Comparison of ENCODE assay signal across 34 cellular contexts in the genomic region with DNA sequence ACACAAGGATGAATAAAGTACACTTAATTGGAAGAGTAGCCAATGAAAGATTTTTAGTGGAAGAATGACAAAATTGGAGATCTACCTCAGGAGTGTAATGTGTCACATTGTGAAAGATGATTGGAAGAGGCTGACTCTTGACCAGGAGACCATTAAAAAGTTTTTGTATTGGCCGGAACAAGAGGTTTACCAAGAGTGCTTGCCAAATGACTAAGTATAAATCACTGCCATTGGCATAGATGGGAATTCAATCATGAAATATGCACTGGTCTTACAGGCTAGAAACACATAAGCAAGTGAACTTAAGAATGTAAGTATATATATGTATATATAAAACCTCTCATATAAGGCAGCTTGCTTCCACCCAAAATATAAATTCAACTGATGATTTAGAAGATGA. TPM values are rescaled to one million over a fixed set of nuclear protein-coding genes. Genes with fewer than 3 reads are reported as not detected.
"Had no signal": no experiment of that assay in that cellular context is flagged by ENCODE, and none has a peak within 500 bp of the region (broad histone marks: within the 10 kb centered on the region; RNA-seq: fewer than 3 reads in every experiment).

No MANE protein-coding gene starts in this region.

- H3K27ac ChIP-seq: adrenal gland, coronary artery, dorsolateral prefrontal cortex, gastrocnemius medialis, left lung, lower lobe of right lung, parathyroid adenoma, tibial nerve had no signal

- H3K27me3 ChIP-seq: adrenal gland, dorsolateral prefrontal cortex, gastrocnemius medialis, left lung, tibial nerve had no signal

- FAIRE-seq: islet of Langerhans had no signal

- H2AFZ ChIP-seq: parathyroid adenoma had no signal

- H3K9ac ChIP-seq: parathyroid adenoma had no signal

- H3K27ac Mint-ChIP-seq: activated CD4-positive, alpha-beta memory T cell treated with anti-CD3 and anti-CD28 coated beads for 36 hours; activated CD4-positive, alpha-beta T cell treated with anti-CD3 and anti-CD28 coated beads, Interleukin-2, amount 10 ng/mL, durations not matched to agents 24 days and 14 days; activated naive CD4-positive, alpha-beta T cell treated with anti-CD3 and anti-CD28 coated beads for 36 hours; activated naive CD8-positive, alpha-beta T cell treated with anti-CD3 and anti-CD28 coated beads for 36 hours; activated T-helper 1 cell treated with anti-CD3 and anti-CD28 coated beads, Interleukin-12 subunit alpha, Interleukin-12 subunit beta, Interleukin-2, Interleukin-4 antibody, amounts not matched to agents 30 ng/mL and 10 ng/mL and 1 ng/mL, durations not matched to agents 14 hours and 24 hours and 36 hours; brain; naive thymus-derived CD8-positive, alpha-beta T cell; T-helper 17 cell had no signal

- H3K4me1 ChIP-seq: adrenal gland, gastrocnemius medialis, left lung, lower lobe of right lung, parathyroid adenoma, tibial nerve had no signal

- H3K4me3 Mint-ChIP-seq: activated CD4-positive, alpha-beta memory T cell treated with anti-CD3 and anti-CD28 coated beads for 36 hours; activated CD4-positive, alpha-beta T cell treated with anti-CD3 and anti-CD28 coated beads, Interleukin-2, amount 10 ng/mL, durations not matched to agents 24 days and 14 days; activated naive CD4-positive, alpha-beta T cell treated with anti-CD3 and anti-CD28 coated beads for 36 hours; activated naive CD8-positive, alpha-beta T cell treated with anti-CD3 and anti-CD28 coated beads for 36 hours; activated T-helper 1 cell treated with anti-CD3 and anti-CD28 coated beads, Interleukin-12 subunit alpha, Interleukin-12 subunit beta, Interleukin-2, Interleukin-4 antibody, amounts not matched to agents 30 ng/mL and 10 ng/mL and 1 ng/mL, durations not matched to agents 14 hours and 24 hours and 36 hours; brain; naive thymus-derived CD8-positive, alpha-beta T cell; neural crest cell; T-helper 17 cell had no signal

- H3K4me3 ChIP-seq: adrenal gland, coronary artery, dorsolateral prefrontal cortex, gastrocnemius medialis, left lung, lower lobe of right lung, tibial nerve had no signal

- H3K4me1 Mint-ChIP-seq: activated CD4-positive, alpha-beta T cell treated with anti-CD3 and anti-CD28 coated beads, Interleukin-2, amount 10 ng/mL, durations not matched to agents 24 days and 14 days; activated naive CD8-positive, alpha-beta T cell treated with anti-CD3 and anti-CD28 coated beads for 36 hours; brain; naive thymus-derived CD8-positive, alpha-beta T cell; neural crest cell had no signal

- DNase-seq: activated CD4-positive, alpha-beta memory T cell treated with anti-CD3 and anti-CD28 coated beads for 36 hours; activated CD4-positive, alpha-beta T cell treated with anti-CD3 and anti-CD28 coated beads, Interleukin-2, amount 10 ng/mL, durations not matched to agents 24 days and 14 days; activated CD4-positive, CD25-positive, alpha-beta regulatory T cell treated with anti-CD3 and anti-CD28 coated beads, Interleukin-2, amount 50 U/mL, for 72 hours; activated CD8-positive, alpha-beta memory T cell treated with anti-CD3 and anti-CD28 coated beads, Interleukin-2, amount 50 U/mL, for 4 hours; activated effector memory CD4-positive, alpha-beta T cell treated with anti-CD3 and anti-CD28 coated beads, Interleukin-2, amount 50 U/mL, for 16 hours; activated naive CD4-positive, alpha-beta T cell treated with anti-CD3 and anti-CD28 coated beads for 36 hours; activated naive CD8-positive, alpha-beta T cell treated with anti-CD3 and anti-CD28 coated beads for 36 hours; activated T-cell treated with anti-CD3 and anti-CD28 coated beads, Interleukin-2, amount 50 U/mL, for 1 hour; adrenal gland; aorta; dorsolateral prefrontal cortex; effector memory CD4-positive, alpha-beta T cell; erythroblast; gastrocnemius medialis; glutamatergic neuron; left lung; lower lobe of right lung; mesenchymal stem cell; naive thymus-derived CD8-positive, alpha-beta T cell; nucleus accumbens; right cardiac atrium; stimulated activated CD4-positive, alpha-beta T cell treated with anti-CD3 and anti-CD28 coated beads, Interleukin-15, amount 100 ng/mL, for 24 hours; stimulated activated CD4-positive, alpha-beta T cell treated with anti-CD3 and anti-CD28 coated beads, Interleukin-2, amount 100 ng/mL, for 24 hours; stimulated activated naive CD4-positive, alpha-beta T cell; T-helper 17 cell; T1000 had no signal

- H3K9me3 ChIP-seq: adrenal gland, gastrocnemius medialis, left lung, lower lobe of right lung, tibial nerve had no signal

- H3K9me3 Mint-ChIP-seq: activated CD4-positive, alpha-beta memory T cell treated with anti-CD3 and anti-CD28 coated beads for 36 hours; activated CD4-positive, alpha-beta T cell treated with anti-CD3 and anti-CD28 coated beads, Interleukin-2, amount 10 ng/mL, durations not matched to agents 24 days and 14 days; activated naive CD4-positive, alpha-beta T cell treated with anti-CD3 and anti-CD28 coated beads for 36 hours; activated naive CD8-positive, alpha-beta T cell treated with anti-CD3 and anti-CD28 coated beads for 36 hours; activated T-helper 1 cell treated with anti-CD3 and anti-CD28 coated beads, Interleukin-12 subunit alpha, Interleukin-12 subunit beta, Interleukin-2, Interleukin-4 antibody, amounts not matched to agents 30 ng/mL and 10 ng/mL and 1 ng/mL, durations not matched to agents 14 hours and 24 hours and 36 hours; brain; naive thymus-derived CD8-positive, alpha-beta T cell; neural crest cell had no signal

- H3K36me3 Mint-ChIP-seq: activated CD4-positive, alpha-beta memory T cell treated with anti-CD3 and anti-CD28 coated beads for 36 hours; activated naive CD8-positive, alpha-beta T cell treated with anti-CD3 and anti-CD28 coated beads for 36 hours; brain; naive thymus-derived CD8-positive, alpha-beta T cell had no signal

- ATAC-seq: gastrocnemius medialis; left lung; lower lobe of right lung; naive thymus-derived CD8-positive, alpha-beta T cell; right cardiac atrium; T-helper 17 cell had no signal

- H3K79me2 ChIP-seq: parathyroid adenoma had no signal

- H3K36me3 ChIP-seq: adrenal gland, gastrocnemius medialis, left lung, lower lobe of right lung, tibial nerve had no signal

- H3K27me3 Mint-ChIP-seq: activated CD4-positive, alpha-beta memory T cell treated with anti-CD3 and anti-CD28 coated beads for 36 hours; activated CD4-positive, alpha-beta T cell treated with anti-CD3 and anti-CD28 coated beads, Interleukin-2, amount 10 ng/mL, durations not matched to agents 24 days and 14 days; T-helper 17 cell had no signal

RNA-seq across cellular contexts. Expression of a gene that starts 58.7 kb away (rescaled TPM):
- total RNA-seq: activated CD4-positive, alpha-beta memory T cell treated with anti-CD3 and anti-CD28 coated beads for 36 hours; activated CD4-positive, alpha-beta T cell treated with anti-CD3 and anti-CD28 coated beads, Interleukin-2, amount 10 ng/mL, durations not matched to agents 24 days and 14 days; activated CD8-positive, alpha-beta memory T cell treated with anti-CD3 and anti-CD28 coated beads for 36 hours; activated naive CD4-positive, alpha-beta T cell treated with anti-CD3 and anti-CD28 coated beads for 36 hours; activated T-helper 1 cell treated with anti-CD3 and anti-CD28 coated beads, Interleukin-12 subunit alpha, Interleukin-12 subunit beta, Interleukin-2, Interleukin-4 antibody, amounts not matched to agents 30 ng/mL and 10 ng/mL and 1 ng/mL, durations not matched to agents 14 hours and 24 hours and 36 hours; neural crest cell had no signal
- polyA plus RNA-seq: naive thymus-derived CD8-positive, alpha-beta T cell had no signal
